In genomic region chr7:135508853-135509588, GRCh38 we compare ENCODE assay signal across 1 cellular context.
A peak's percentile ranks its signal among the peaks of the same experiment; 100 is the strongest.
TF ChIP-seq lines count a peak whose summit lies in the region.

No MANE protein-coding gene starts in this region.

TF ChIP-seq in HepG2, 621 proteins besides CTCF, POLR2A, EP300 and RAD21 (continued from another document and continues in another):
- TF ChIP-seq ZNF280B (CRISPR knock-in tag; IDR thresholded peaks at IDR 0.05; ENCODE audit: borderline replicate concordance), result no peak
- 0 out of 4 replicates have a peak, but pooled peaks of 1 of the 2 experiments have one; percentile 28 for TF ChIP-seq KLF16 (CRISPR knock-in tag; IDR thresholded peaks at IDR 0.05)
- no peak for TF ChIP-seq AKAP8 (CRISPR knock-in tag; IDR thresholded peaks at IDR 0.05)
- TF ChIP-seq ZBTB14 (CRISPR knock-in tag; IDR thresholded peaks at IDR 0.05), result no peak
- TF ChIP-seq KDM1A (CRISPR knock-in tag; IDR thresholded peaks at IDR 0.05), result 0 out of 2 replicates have a peak, but pooled peaks have one; percentile 9
- TF ChIP-seq SOX13 (IDR thresholded peaks at IDR 0.05), result no peak
- TF ChIP-seq SOX13 (CRISPR knock-in tag; conservative IDR thresholded peaks at IDR 0.05 in 1 of 2, IDR thresholded peaks at IDR 0.05 in 1 of 2), result peak in 1 of 2 experiments; percentile 4; a peak in 1 of 4 replicates
- TF ChIP-seq STAG1 (CRISPR knock-in tag; IDR thresholded peaks at IDR 0.05), result peak; percentile 10; the same call in 1 of the 2 replicates
- no peak for TF ChIP-seq NFAT5 (CRISPR knock-in tag; IDR thresholded peaks at IDR 0.05)
- no peak for TF ChIP-seq TMF1 (CRISPR knock-in tag; IDR thresholded peaks at IDR 0.05; ENCODE audit: low read depth)
- TF ChIP-seq ZNF687 (CRISPR knock-in tag; IDR thresholded peaks at IDR 0.05), result no peak
- TF ChIP-seq TARDBP (CRISPR knock-in tag; IDR thresholded peaks at IDR 0.05), result no peak
- TF ChIP-seq ATM (IDR thresholded peaks at IDR 0.05; ENCODE audit: borderline replicate concordance), result no peak
- TF ChIP-seq GPBP1L1 (CRISPR knock-in tag; IDR thresholded peaks at IDR 0.05), result no peak
- no peak for TF ChIP-seq LRRFIP1 (CRISPR knock-in tag; conservative IDR thresholded peaks at IDR 0.05)
- TF ChIP-seq NR2C2 (CRISPR knock-in tag; IDR thresholded peaks at IDR 0.05; ENCODE audit: borderline replicate concordance), result no peak
- TF ChIP-seq KDM3A (CRISPR knock-in tag; IDR thresholded peaks at IDR 0.05; ENCODE audit: low read depth), result no peak
- TF ChIP-seq KLF9 (CRISPR knock-in tag; IDR thresholded peaks at IDR 0.05; ENCODE audit: low read depth), result no peak
- no peak for TF ChIP-seq ZBTB25 (CRISPR knock-in tag; IDR thresholded peaks at IDR 0.05)
- TF ChIP-seq SAP130 (CRISPR knock-in tag; IDR thresholded peaks at IDR 0.05; ENCODE audit: low read depth), result no peak
- TF ChIP-seq GZF1 (CRISPR knock-in tag; IDR thresholded peaks at IDR 0.05), result no peak
- no peak for TF ChIP-seq EEA1 (CRISPR knock-in tag; IDR thresholded peaks at IDR 0.05; ENCODE audit: borderline replicate concordance)
- no peak for TF ChIP-seq HOXA5 (CRISPR knock-in tag; IDR thresholded peaks at IDR 0.05)
- TF ChIP-seq ZNF275 (CRISPR knock-in tag; IDR thresholded peaks at IDR 0.05; ENCODE audit: borderline replicate concordance), result 0 out of 2 replicates have a peak, but pooled peaks have one; percentile 23
- TF ChIP-seq ZNF567 (CRISPR knock-in tag; IDR thresholded peaks at IDR 0.05; ENCODE audit: borderline replicate concordance), result no peak
- no peak for TF ChIP-seq ZFP41 (CRISPR knock-in tag; IDR thresholded peaks at IDR 0.05; ENCODE audit: borderline replicate concordance)
- no peak for TF ChIP-seq POLR2G (IDR thresholded peaks at IDR 0.05; ENCODE audit: low read depth, low read length)
- TF ChIP-seq GABPA (IDR thresholded peaks at IDR 0.05; ENCODE audit: low read depth, low read length), result no peak
- 0 out of 2 replicates have a peak, but pooled peaks have one; percentile 7 for TF ChIP-seq GABPA (CRISPR knock-in tag; IDR thresholded peaks at IDR 0.05; ENCODE audit: low read depth)
- TF ChIP-seq ZNF781 (CRISPR knock-in tag; IDR thresholded peaks at IDR 0.05; ENCODE audit: borderline replicate concordance, not compliant biosample characterization), result no peak
- 0 out of 2 replicates have a peak, but pooled peaks have one; percentile 16 for TF ChIP-seq MIXL1 (CRISPR knock-in tag; IDR thresholded peaks at IDR 0.05)
